Comparison of ENCODE assay signal across 8 cellular contexts in genomic region chr10:16521311-16522016, GRCh38. TPM values are rescaled to one million over a fixed set of nuclear protein-coding genes. Genes with fewer than 3 reads are reported as not detected.
A peak's percentile ranks its signal among the peaks of the same experiment; 100 is the strongest.
DNase-seq lines count a peak whose midpoint lies in the region; ATAC-seq and TF ChIP-seq lines count a peak whose summit lies in the region.

Gene C1QL3 (minus strand): TSS chr10:16521879. CDS start chr10:16521065, 814 bp downstream.

- TF ChIP-seq POLR2A in gastroesophageal sphincter (IDR thresholded peaks at IDR 0.05), result no peak

- intact Hi-C loops in posterior cingulate gyrus (cut with DNase I), result no loop called here

- peaks cover 45% of the 10 kb centered on the region for H3K27me3 Mint-ChIP-seq in activated T-cell treated with anti-CD3 and anti-CD28 coated beads, Interleukin-2, amount 50 U/mL, for 4 hours (ENCODE audit: low read depth)

- H3K9me3 Mint-ChIP-seq in activated T-cell treated with anti-CD3 and anti-CD28 coated beads, Interleukin-2, amount 50 U/mL, for 4 hours, result no peaks in the 10 kb centered on the region

- ATAC-seq in GM19035 (IDR thresholded peaks at IDR 0.05; ENCODE audit: unreplicated experiment) (peak; percentile 37), HG03342 (IDR thresholded peaks at IDR 0.05; ENCODE audit: unreplicated experiment) (peak; percentile 35), gastroesophageal sphincter (no peak)
- ATAC-seq in activated T-cell treated with anti-CD3 and anti-CD28 coated beads, Interleukin-2, amount 50 U/mL, for 4 hours, result peak; percentile 49 to 61

- DNase-seq in AG20443 (ENCODE audit: low spot score) (peak; percentile 55), posterior cingulate gyrus (peak; percentile 21 to 94 (median 64)), KG1 (lab: John Stamatoyannopoulos, UW) (no peak), H4 (ENCODE audit: low spot score) (no peak)
- no peak for DNase-seq in activated T-cell treated with anti-CD3 and anti-CD28 coated beads, Interleukin-2, amount 50 U/mL, for 4 hours

- peaks cover 12% of the 10 kb centered on the region for H3K4me1 Mint-ChIP-seq in activated T-cell treated with anti-CD3 and anti-CD28 coated beads, Interleukin-2, amount 50 U/mL, for 4 hours (ENCODE audit: low read depth)

- 1% methylated on average over 23 to 26 of the region's 68 CpGs for WGBS in gastroesophageal sphincter (ENCODE audit: low coverage in 1 of 2), 2 donors

- TF ChIP-seq EP300 in gastroesophageal sphincter (IDR thresholded peaks at IDR 0.05), result no peak

- H3K4me3 Mint-ChIP-seq in activated T-cell treated with anti-CD3 and anti-CD28 coated beads, Interleukin-2, amount 50 U/mL, for 4 hours, result peak within 1 kb of the TSS; percentile 80

- H3K4me3 ChIP-seq in gastroesophageal sphincter, result peak within 1 kb of the TSS; percentile 22 to 58

- TF ChIP-seq CTCF in gastroesophageal sphincter (IDR thresholded peaks at IDR 0.05), result no peak

- H3K27me3 ChIP-seq in gastroesophageal sphincter, result peaks cover 67% of the 10 kb centered on the region

- H3K27ac ChIP-seq in gastroesophageal sphincter, result no peak within 1 kb of the TSS

- no peaks in the 10 kb centered on the region for H3K36me3 ChIP-seq in gastroesophageal sphincter

- no peaks in the 10 kb centered on the region for H3K36me3 Mint-ChIP-seq in activated T-cell treated with anti-CD3 and anti-CD28 coated beads, Interleukin-2, amount 50 U/mL, for 4 hours (ENCODE audit: insufficient read depth)

- no peaks in the 10 kb centered on the region for H3K9me3 ChIP-seq in gastroesophageal sphincter

- H3K4me1 ChIP-seq in gastroesophageal sphincter, result peaks cover 0 to 28% (median 7%) of the 10 kb centered on the region in 3 donors

RNA-seq across cellular contexts. Expression of gene C1QL3, which starts in this region (rescaled TPM):
- total RNA-seq in activated T-cell treated with anti-CD3 and anti-CD28 coated beads, Interleukin-2, amount 50 U/mL, for 4 hours, result not detected
- total RNA-seq in gastroesophageal sphincter, result under 1 TPM in 1 of 4 donors, not detected in 3; 0.54 TPM
- total RNA-seq in H4 (2014; rRNA removed; shearing (Covaris generic)), result not detected in 2 replicates

Comparison
In these comparisons a context has a peak if more than half of its experiments do, and no peak if none do; other contexts are left out.
1. Peak in ATAC-seq in activated T-cell treated with anti-CD3 and anti-CD28 coated beads, Interleukin-2, amount 50 U/mL, for 4 hours; RNA of the gene not detected or under 1 TPM.
2. DNase-seq: peak in AG20443 (single experiment) and posterior cingulate gyrus (10 of 10); none in activated T-cell treated with anti-CD3 and anti-CD28 coated beads, Interleukin-2, amount 50 U/mL, for 4 hours (single experiment), KG1 (single experiment) and H4 (single experiment).